14 cellular contexts compared by ENCODE assay signal in the genomic region with DNA sequence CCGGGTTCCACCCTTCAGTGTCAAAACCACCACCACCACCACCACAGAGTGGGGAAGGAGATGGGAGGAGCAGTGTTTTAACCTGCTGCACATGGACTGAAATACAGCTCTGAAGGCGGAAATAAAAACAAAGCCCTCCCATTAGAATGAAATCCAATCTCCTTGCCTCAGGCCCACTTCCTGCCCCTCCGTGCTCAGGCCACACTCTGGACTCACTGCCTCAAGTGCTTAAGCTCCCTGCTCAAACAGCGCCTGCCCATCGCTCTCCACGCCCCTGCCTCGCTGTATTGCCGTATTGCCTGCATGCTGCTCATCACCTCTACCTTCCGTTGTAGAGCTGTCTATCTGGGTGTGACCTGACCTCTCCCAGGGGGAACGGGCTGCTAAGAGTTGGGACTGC. TPM values are rescaled to one million over a fixed set of nuclear protein-coding genes. Genes with fewer than 3 reads are reported as not detected.
A peak's percentile ranks its signal among the peaks of the same experiment; 100 is the strongest.
DNase-seq lines count a peak whose midpoint lies in the region; ATAC-seq and TF ChIP-seq lines count a peak whose summit lies in the region.
"Had no signal": no experiment of that assay in that cellular context is flagged by ENCODE, and none has a peak within 500 bp of the region (broad histone marks: within the 10 kb centered on the region; RNA-seq: fewer than 3 reads in every experiment).

No MANE protein-coding gene starts in this region.

- no peak overlapping the region for H3K27ac ChIP-seq in upper lobe of right lung

- H3K4me1 Mint-ChIP-seq in activated naive CD4-positive, alpha-beta T cell treated with anti-CD3 and anti-CD28 coated beads, Interleukin-2, amount 10 ng/mL, durations not matched to agents 7 days and 5 days: peaks cover 6% of the 10 kb centered on the region

- no peak overlapping the region for H3K4me3 Mint-ChIP-seq in activated naive CD4-positive, alpha-beta T cell treated with anti-CD3 and anti-CD28 coated beads, Interleukin-2, amount 10 ng/mL, durations not matched to agents 7 days and 5 days
- H3K4me3 Mint-ChIP-seq: activated T-cell treated with anti-CD3 and anti-CD28 coated beads, Interleukin-2, amount 50 U/mL, for 4 hours; brain; naive thymus-derived CD4-positive, alpha-beta T cell had no signal

- H3K36me3 ChIP-seq in upper lobe of right lung: no peaks in the 10 kb centered on the region

- no peak overlapping the region for H3K4me3 ChIP-seq in upper lobe of right lung

- DNase-seq in activated naive CD4-positive, alpha-beta T cell treated with anti-CD3 and anti-CD28 coated beads, Interleukin-2, amount 10 ng/mL, durations not matched to agents 7 days and 5 days: no peak
- no peak for DNase-seq in activated naive CD4-positive, alpha-beta T cell treated with anti-CD3 and anti-CD28 coated beads, Interleukin-2, amount 50 U/mL, for 16 hours
- DNase-seq in NCI-H146 treated with DMSO at 0.1 percent for 48 hours (lab: John Stamatoyannopoulos, UW; ENCODE audit: unreplicated experiment): peak; percentile 16
- peak; percentile 57 for DNase-seq in germinal center (ENCODE audit: low spot score)
- DNase-seq in upper lobe of right lung: no peak
- no peak for DNase-seq in AG08396 (ENCODE audit: low spot score)
- DNase-seq: activated T-cell treated with anti-CD3 and anti-CD28 coated beads, Interleukin-2, amount 50 U/mL, for 4 hours; naive thymus-derived CD4-positive, alpha-beta T cell; NCI-H1105; stimulated activated CD8-positive, alpha-beta memory T cell treated with anti-CD3 and anti-CD28 coated beads, Interleukin-4, amount 100 ng/mL, for 48 hours had no signal

- no peaks in the 10 kb centered on the region for H3K36me3 Mint-ChIP-seq in activated naive CD4-positive, alpha-beta T cell treated with anti-CD3 and anti-CD28 coated beads, Interleukin-2, amount 10 ng/mL, durations not matched to agents 7 days and 5 days

- H3K4me1 ChIP-seq in upper lobe of right lung: peaks cover 12% of the 10 kb centered on the region

- CTCF ChIA-PET in activated naive CD4-positive, alpha-beta T cell treated with anti-CD3 and anti-CD28 coated beads, Interleukin-2, amount 10 ng/mL, durations not matched to agents 7 days and 5 days (lab: Charles Lee): no interaction called here

- intact Hi-C loops in upper lobe of right lung (cut with DNase I): no loop called here

- H3K27me3 Mint-ChIP-seq in activated naive CD4-positive, alpha-beta T cell treated with anti-CD3 and anti-CD28 coated beads, Interleukin-2, amount 10 ng/mL, durations not matched to agents 7 days and 5 days: no peaks in the 10 kb centered on the region
- H3K27me3 Mint-ChIP-seq: brain; naive thymus-derived CD4-positive, alpha-beta T cell had no signal

- H3K9me3 ChIP-seq in upper lobe of right lung: no peaks in the 10 kb centered on the region

- H3K27me3 ChIP-seq in upper lobe of right lung: no peaks in the 10 kb centered on the region

- TF ChIP-seq CTCF in upper lobe of right lung (IDR thresholded peaks at IDR 0.05): no peak

- peak overlapping the region; percentile 6 for H3K27ac Mint-ChIP-seq in activated naive CD4-positive, alpha-beta T cell treated with anti-CD3 and anti-CD28 coated beads, Interleukin-2, amount 10 ng/mL, durations not matched to agents 7 days and 5 days

- ATAC-seq in upper lobe of right lung (peak; percentile 22), HG03521 (IDR thresholded peaks at IDR 0.05; ENCODE audit: unreplicated experiment) (no peak), HG02610 (IDR thresholded peaks at IDR 0.05; ENCODE audit: unreplicated experiment) (no peak)
- ATAC-seq: naive thymus-derived CD4-positive, alpha-beta T cell; Panc1 had no signal

- no peaks in the 10 kb centered on the region for H3K9me3 Mint-ChIP-seq in activated naive CD4-positive, alpha-beta T cell treated with anti-CD3 and anti-CD28 coated beads, Interleukin-2, amount 10 ng/mL, durations not matched to agents 7 days and 5 days

RNA-seq across cellular contexts. Expression of a gene that starts 31.5 kb away (rescaled TPM):
- 1.9 TPM for total RNA-seq in upper lobe of right lung

Comparison
In these comparisons a context has a peak if more than half of its experiments do, and no peak if none do; other contexts are left out.
1. DNase-seq: peak in NCI-H146 treated with DMSO at 0.1 percent for 48 hours (single experiment) and germinal center (single experiment); none in activated naive CD4-positive, alpha-beta T cell treated with anti-CD3 and anti-CD28 coated beads, Interleukin-2, amount 10 ng/mL, durations not matched to agents 7 days and 5 days (single experiment), activated naive CD4-positive, alpha-beta T cell treated with anti-CD3 and anti-CD28 coated beads, Interleukin-2, amount 50 U/mL, for 16 hours (single experiment), upper lobe of right lung (single experiment) and AG08396 (single experiment).